Comparison of ENCODE assay signal across 8 cellular contexts in the genomic region with DNA sequence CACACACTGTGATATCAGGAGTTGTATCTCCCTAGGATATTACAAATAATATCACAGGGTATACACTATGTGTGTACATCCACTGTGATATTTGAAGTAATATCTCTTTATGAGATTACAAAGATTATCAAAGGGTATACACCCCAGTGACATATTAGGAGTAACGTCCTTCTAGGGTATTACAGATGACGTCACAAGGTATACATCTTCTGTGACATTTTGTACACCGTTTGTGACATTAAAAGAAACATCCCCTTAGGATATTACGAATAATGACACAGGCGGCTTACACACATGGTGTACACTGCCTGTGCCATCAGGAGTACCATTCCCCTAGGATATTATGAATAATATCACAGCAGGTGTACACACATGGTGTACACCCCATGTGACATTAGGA.
"Had no signal": no experiment of that assay in that cellular context is flagged by ENCODE, and none has a peak within 500 bp of the region (broad histone marks: within the 10 kb centered on the region; RNA-seq: fewer than 3 reads in every experiment).

No MANE protein-coding gene starts in this region.

- DNase-seq: GDM1, GF-D8 had no signal

- ATAC-seq: GM12878 had no signal

- H3K4me3 ChIP-seq: GM12878 had no signal

- FAIRE-seq: G401.6, GM12878, GM12891, GM12892, GM18507, GM19239 had no signal
